In the genomic region with DNA sequence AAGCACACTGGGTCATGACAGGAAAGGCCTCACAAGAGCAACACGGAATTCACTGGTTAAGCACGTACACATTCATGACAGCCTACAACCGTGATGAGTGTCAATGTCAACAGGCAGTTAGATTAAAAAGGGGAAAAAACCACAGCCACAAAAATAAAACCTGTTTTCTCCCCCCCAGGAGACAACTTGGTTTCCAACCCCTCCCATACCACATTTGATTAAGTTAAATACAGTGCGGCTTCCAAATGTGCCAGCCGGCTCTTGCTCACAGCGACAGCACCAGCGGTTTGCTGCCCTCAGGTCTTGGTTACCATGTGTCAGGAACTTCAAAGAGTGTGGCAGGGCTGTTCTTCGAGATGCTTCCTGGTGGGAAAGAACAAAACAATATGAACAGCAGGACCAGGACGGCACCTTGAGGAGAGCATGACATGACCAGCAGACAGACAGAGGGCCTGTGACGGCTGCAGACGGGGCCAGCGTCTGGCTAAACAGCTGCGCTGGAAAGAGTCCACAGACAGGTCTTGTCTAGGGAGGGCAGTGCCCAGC, we compare ENCODE assay signal across 1 cellular context.
TF ChIP-seq lines count a peak whose summit lies in the region.

No MANE protein-coding gene starts in this region.

TF ChIP-seq in WTC11, 78 proteins besides CTCF, POLR2A, EP300 and RAD21 (continued from another document):
- TF ChIP-seq, protein P1, sequence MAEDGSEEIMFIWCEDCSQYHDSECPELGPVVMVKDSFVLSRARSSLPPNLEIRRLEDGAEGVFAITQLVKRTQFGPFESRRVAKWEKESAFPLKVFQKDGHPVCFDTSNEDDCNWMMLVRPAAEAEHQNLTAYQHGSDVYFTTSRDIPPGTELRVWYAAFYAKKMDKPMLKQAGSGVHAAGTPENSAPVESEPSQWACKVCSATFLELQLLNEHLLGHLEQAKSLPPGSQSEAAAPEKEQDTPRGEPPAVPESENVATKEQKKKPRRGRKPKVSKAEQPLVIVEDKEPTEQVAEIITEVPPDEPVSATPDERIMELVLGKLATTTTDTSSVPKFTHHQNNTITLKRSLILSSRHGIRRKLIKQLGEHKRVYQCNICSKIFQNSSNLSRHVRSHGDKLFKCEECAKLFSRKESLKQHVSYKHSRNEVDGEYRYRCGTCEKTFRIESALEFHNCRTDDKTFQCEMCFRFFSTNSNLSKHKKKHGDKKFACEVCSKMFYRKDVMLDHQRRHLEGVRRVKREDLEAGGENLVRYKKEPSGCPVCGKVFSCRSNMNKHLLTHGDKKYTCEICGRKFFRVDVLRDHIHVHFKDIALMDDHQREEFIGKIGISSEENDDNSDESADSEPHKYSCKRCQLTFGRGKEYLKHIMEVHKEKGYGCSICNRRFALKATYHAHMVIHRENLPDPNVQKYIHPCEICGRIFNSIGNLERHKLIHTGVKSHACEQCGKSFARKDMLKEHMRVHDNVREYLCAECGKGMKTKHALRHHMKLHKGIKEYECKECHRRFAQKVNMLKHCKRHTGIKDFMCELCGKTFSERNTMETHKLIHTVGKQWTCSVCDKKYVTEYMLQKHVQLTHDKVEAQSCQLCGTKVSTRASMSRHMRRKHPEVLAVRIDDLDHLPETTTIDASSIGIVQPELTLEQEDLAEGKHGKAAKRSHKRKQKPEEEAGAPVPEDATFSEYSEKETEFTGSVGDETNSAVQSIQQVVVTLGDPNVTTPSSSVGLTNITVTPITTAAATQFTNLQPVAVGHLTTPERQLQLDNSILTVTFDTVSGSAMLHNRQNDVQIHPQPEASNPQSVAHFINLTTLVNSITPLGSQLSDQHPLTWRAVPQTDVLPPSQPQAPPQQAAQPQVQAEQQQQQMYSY (CRISPR knock-in tag; IDR thresholded peaks at IDR 0.05): no peak
- no peak for TF ChIP-seq GABPB1 (CRISPR knock-in tag; IDR thresholded peaks at IDR 0.05)
- TF ChIP-seq CREB1 (CRISPR knock-in tag; IDR thresholded peaks at IDR 0.05): no peak
- TF ChIP-seq HMGA2 (CRISPR knock-in tag; IDR thresholded peaks at IDR 0.05): no peak
- TF ChIP-seq ESRRA (CRISPR knock-in tag; IDR thresholded peaks at IDR 0.05; ENCODE audit: borderline replicate concordance): no peak
- TF ChIP-seq IRF2 (CRISPR knock-in tag; IDR thresholded peaks at IDR 0.05; ENCODE audit: borderline replicate concordance, low read depth): no peak
